Comparison of ENCODE assay signal across 11 cellular contexts in genomic region chr4:97747945-97748344, GRCh38.
"Had no signal": no experiment of that assay in that cellular context is flagged by ENCODE, and none has a peak within 500 bp of the region (broad histone marks: within the 10 kb centered on the region; RNA-seq: fewer than 3 reads in every experiment).

No MANE protein-coding gene starts in this region.

- H3K27ac ChIP-seq: GM23248, HL-60 had no signal

- H3K36me3 ChIP-seq: HAP-1 had no signal

- H3K9me3 ChIP-seq: HAP-1 had no signal

- H2AFZ ChIP-seq: GM23248 had no signal

- H3K4me3 ChIP-seq: GM23248, HAP-1, K562 had no signal

- DNase-seq: GM23248, GOT3, H7, HFFc6, IMR-90, KG1 had no signal

- H3K9ac ChIP-seq: GM23248 had no signal

- FAIRE-seq: HepG2, K562 had no signal

- ATAC-seq: HCT116, HepG2, K562 had no signal
